34 cellular contexts compared by ENCODE assay signal in the genomic region with DNA sequence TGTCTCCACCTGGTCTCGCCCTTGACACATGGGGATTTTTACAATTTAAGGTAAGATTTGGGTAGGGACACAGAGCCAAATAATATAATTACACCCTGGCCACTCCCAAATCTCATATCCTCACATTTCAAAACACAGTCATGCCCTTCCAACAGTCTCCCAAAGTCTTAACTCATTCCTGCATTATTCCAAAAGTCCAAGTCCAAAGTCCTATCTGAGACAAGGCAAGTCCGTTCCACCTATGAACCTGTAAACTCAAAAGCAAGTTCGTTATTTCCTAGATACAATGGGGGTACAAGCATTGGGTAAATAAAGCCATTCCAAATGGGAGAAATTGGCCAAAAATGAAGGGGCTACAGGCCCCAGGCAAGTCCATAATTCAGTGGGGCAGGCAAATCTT.
"Had no signal": no experiment of that assay in that cellular context is flagged by ENCODE, and none has a peak within 500 bp of the region (broad histone marks: within the 10 kb centered on the region; RNA-seq: fewer than 3 reads in every experiment).

No MANE protein-coding gene starts in this region.

- ATAC-seq: activated naive CD4-positive, alpha-beta T cell treated with anti-CD3 and anti-CD28 coated beads, Interleukin-2, amount 50 U/mL, for 72 hours; activated naive CD8-positive, alpha-beta T cell treated with anti-CD3 and anti-CD28 coated beads, Interleukin-2, amount 50 U/mL, for 24 hours; activated T-cell treated with anti-CD3 and anti-CD28 coated beads, Interleukin-2, amount 50 U/mL, for 4 hours; activated T-cell treated with anti-CD3 and anti-CD28 coated beads, Interleukin-2, amount 50 U/mL, for 72 hours; activated T-helper 17 cell treated with anti-CD3 and anti-CD28 coated beads, Interleukin-2, amount 50 U/mL, for 72 hours; body of pancreas had no signal

- H3K27ac ChIP-seq: adrenal gland, ascending aorta, body of pancreas, brain microvascular endothelial cell, breast epithelium, cardiac muscle cell had no signal

- DNase-seq: activated effector memory CD4-positive, alpha-beta T cell treated with anti-CD3 and anti-CD28 coated beads, Interleukin-2, amount 50 U/mL, for 16 hours; activated effector memory CD4-positive, alpha-beta T cell treated with Interleukin-2 at 50 U/mL for 16 hours; activated gamma-delta T cell; activated gamma-delta T cell treated with Interleukin-2 at 50 U/mL for 16 hours; activated naive CD4-positive, alpha-beta T cell; activated naive CD4-positive, alpha-beta T cell treated with anti-CD3 and anti-CD28 coated beads for 36 hours; activated naive CD4-positive, alpha-beta T cell treated with anti-CD3 and anti-CD28 coated beads, Interleukin-2, amount 10 ng/mL, durations not matched to agents 7 days and 5 days; activated naive CD4-positive, alpha-beta T cell treated with anti-CD3 and anti-CD28 coated beads, Interleukin-2, amount 50 U/mL, for 16 hours; activated naive CD4-positive, alpha-beta T cell treated with Interleukin-2 at 50 U/mL for 16 hours; activated naive CD8-positive, alpha-beta T cell treated with anti-CD3 and anti-CD28 coated beads for 36 hours; activated naive CD8-positive, alpha-beta T cell treated with anti-CD3 and anti-CD28 coated beads, Interleukin-2, amount 10 ng/mL, durations not matched to agents 7 days and 5 days; activated naive CD8-positive, alpha-beta T cell treated with anti-CD3 and anti-CD28 coated beads, Interleukin-2, amount 50 U/mL, for 24 hours; activated T-cell treated with anti-CD3 and anti-CD28 coated beads, Interleukin-2, amount 50 U/mL, for 1 hour; activated T-cell treated with anti-CD3 and anti-CD28 coated beads, Interleukin-2, amount 50 U/mL, for 24 hours; activated T-cell treated with anti-CD3 and anti-CD28 coated beads, Interleukin-2, amount 50 U/mL, for 4 hours; activated T-cell treated with anti-CD3 and anti-CD28 coated beads, Interleukin-2, amount 50 U/mL, for 48 hours; activated T-cell treated with anti-CD3 and anti-CD28 coated beads, Interleukin-2, amount 50 U/mL, for 72 hours; adrenal gland; amniotic stem cell; amygdala; anterior cingulate cortex; aorta; body of pancreas; brain microvascular endothelial cell; caudate nucleus; central memory CD4-positive, alpha-beta T cell; cerebellar nuclear complex had no signal

- H3K4me1 ChIP-seq: adrenal gland, ascending aorta, body of pancreas, breast epithelium had no signal

- H3K4me3 ChIP-seq: adrenal gland, ascending aorta, body of pancreas, breast epithelium, cardiac muscle cell had no signal

- H3K9me3 ChIP-seq: adrenal gland, ascending aorta, body of pancreas had no signal

- H3K27me3 ChIP-seq: adrenal gland, ascending aorta, body of pancreas, brain microvascular endothelial cell, breast epithelium, cardiac muscle cell had no signal

- FAIRE-seq: astrocyte, bronchial epithelial cell had no signal

- H3K36me3 ChIP-seq: adrenal gland, ascending aorta, brain microvascular endothelial cell, breast epithelium, cardiac muscle cell had no signal
